Comparison of ENCODE assay signal across 1 cellular context in genomic region chr13:99266827-99267226, GRCh38.
A peak's percentile ranks its signal among the peaks of the same experiment; 100 is the strongest.
TF ChIP-seq lines count a peak whose summit lies in the region.

No MANE protein-coding gene starts in this region.

TF ChIP-seq in K562, 482 proteins besides CTCF, POLR2A, EP300 and RAD21 (continued from another document):
- TF ChIP-seq MLLT1 (IDR thresholded peaks at IDR 0.05) (no peak), LCOR (CRISPR knock-in tag; IDR thresholded peaks at IDR 0.05) (no peak), CBFA2T3 (IDR thresholded peaks at IDR 0.05) (peak; percentile 25; the same call in 1 of the 2 replicates), NR3C1 (CRISPR knock-in tag; IDR thresholded peaks at IDR 0.05) (no peak), ZFX (CRISPR knock-in tag; IDR thresholded peaks at IDR 0.05) (no peak), FIP1L1 (IDR thresholded peaks at IDR 0.05; ENCODE audit: low read depth, low read length, poor library complexity, severe bottlenecking) (no peak), ATF6 (CRISPR knock-in tag; IDR thresholded peaks at IDR 0.05) (no peak), ARID4B (CRISPR knock-in tag; IDR thresholded peaks at IDR 0.05) (no peak)
- TF ChIP-seq, protein P1, sequence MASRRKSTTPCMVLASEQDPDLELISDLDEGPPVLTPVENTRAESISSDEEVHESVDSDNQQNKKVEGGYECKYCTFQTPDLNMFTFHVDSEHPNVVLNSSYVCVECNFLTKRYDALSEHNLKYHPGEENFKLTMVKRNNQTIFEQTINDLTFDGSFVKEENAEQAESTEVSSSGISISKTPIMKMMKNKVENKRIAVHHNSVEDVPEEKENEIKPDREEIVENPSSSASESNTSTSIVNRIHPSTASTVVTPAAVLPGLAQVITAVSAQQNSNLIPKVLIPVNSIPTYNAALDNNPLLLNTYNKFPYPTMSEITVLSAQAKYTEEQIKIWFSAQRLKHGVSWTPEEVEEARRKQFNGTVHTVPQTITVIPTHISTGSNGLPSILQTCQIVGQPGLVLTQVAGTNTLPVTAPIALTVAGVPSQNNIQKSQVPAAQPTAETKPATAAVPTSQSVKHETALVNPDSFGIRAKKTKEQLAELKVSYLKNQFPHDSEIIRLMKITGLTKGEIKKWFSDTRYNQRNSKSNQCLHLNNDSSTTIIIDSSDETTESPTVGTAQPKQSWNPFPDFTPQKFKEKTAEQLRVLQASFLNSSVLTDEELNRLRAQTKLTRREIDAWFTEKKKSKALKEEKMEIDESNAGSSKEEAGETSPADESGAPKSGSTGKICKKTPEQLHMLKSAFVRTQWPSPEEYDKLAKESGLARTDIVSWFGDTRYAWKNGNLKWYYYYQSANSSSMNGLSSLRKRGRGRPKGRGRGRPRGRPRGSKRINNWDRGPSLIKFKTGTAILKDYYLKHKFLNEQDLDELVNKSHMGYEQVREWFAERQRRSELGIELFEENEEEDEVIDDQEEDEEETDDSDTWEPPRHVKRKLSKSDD (conservative IDR thresholded peaks at IDR 0.05; ENCODE audit: low read length) = no peak
TF ChIP-seq in K562: peak in this region for 2.
